Comparison of ENCODE assay signal across 16 cellular contexts in genomic region chr19:44698492-44699201, GRCh38. TPM values are rescaled to one million over a fixed set of nuclear protein-coding genes. Genes with fewer than 3 reads are reported as not detected.
"Had no signal": no experiment of that assay in that cellular context is flagged by ENCODE, and none has a peak within 500 bp of the region (broad histone marks: within the 10 kb centered on the region; RNA-seq: fewer than 3 reads in every experiment).

CEACAM16 (plus strand) TSS chr19:44699151; CDS start chr19:44701457, 2,306 bp downstream.

- H3K4me2 ChIP-seq: smooth muscle cell had no signal

- ATAC-seq: activated CD4-positive, alpha-beta T cell treated with anti-CD3 and anti-CD28 coated beads for 36 hours; esophagus mucosa; left lobe of liver; right cardiac atrium; upper lobe of right lung had no signal

- H3K4me1 ChIP-seq: adrenal gland, prostate gland had no signal

- H3K27ac ChIP-seq: adrenal gland, cardiac muscle cell had no signal

- H3K27me3 ChIP-seq: adrenal gland, cardiac muscle cell, upper lobe of right lung had no signal

- H3K9me3 ChIP-seq: adrenal gland, prostate gland, upper lobe of right lung had no signal

- H3K36me3 ChIP-seq: adrenal gland, cardiac muscle cell, prostate gland, upper lobe of right lung had no signal

- H3K4me3 ChIP-seq: adrenal gland, cardiac muscle cell, prostate gland, smooth muscle cell, upper lobe of right lung had no signal

- DNase-seq: activated CD4-positive, alpha-beta memory T cell treated with anti-CD3 and anti-CD28 coated beads for 36 hours; activated CD4-positive, alpha-beta T cell treated with anti-CD3 and anti-CD28 coated beads for 36 hours; activated T-cell treated with anti-CD3 and anti-CD28 coated beads, Interleukin-2, amount 50 U/mL, for 24 hours; adrenal gland; islet precursor cell; occipital lobe; stimulated activated CD4-positive, alpha-beta T cell treated with anti-CD3 and anti-CD28 coated beads, Interleukin-4, amount 100 ng/mL, for 4 hours; stimulated activated CD8-positive, alpha-beta memory T cell treated with anti-CD3 and anti-CD28 coated beads, Interleukin-4, amount 100 ng/mL, for 48 hours; upper lobe of right lung had no signal

RNA-seq across cellular contexts. Expression of gene CEACAM16, which starts in this region (rescaled TPM):
- total RNA-seq: activated CD4-positive, alpha-beta memory T cell treated with anti-CD3 and anti-CD28 coated beads for 36 hours; activated CD4-positive, alpha-beta T cell treated with anti-CD3 and anti-CD28 coated beads for 36 hours; cardiac muscle cell; esophagus mucosa; left lobe of liver; occipital lobe; prostate gland; right cardiac atrium; smooth muscle cell; temporal lobe; upper lobe of right lung had no signal
- polyA plus RNA-seq: cardiac muscle cell, right cardiac atrium, smooth muscle cell had no signal
